17 cellular contexts compared by ENCODE assay signal in genomic region chr20:51423810-51424209, GRCh38.
DNase-seq lines count a peak whose midpoint lies in the region; ATAC-seq and TF ChIP-seq lines count a peak whose summit lies in the region.
"Had no signal": no experiment of that assay in that cellular context is flagged by ENCODE, and none has a peak within 500 bp of the region (broad histone marks: within the 10 kb centered on the region; RNA-seq: fewer than 3 reads in every experiment).

No MANE protein-coding gene starts in this region.

- WGBS in endodermal cell (ENCODE audit: insufficient coverage in 1 of 2, insufficient read length in 1 of 2), 2 experiments, result 38 to 53% methylated on average over 7 of the region's 7 CpGs

- no peaks in the 10 kb centered on the region for H3K36me3 ChIP-seq in RWPE2 (ENCODE audit: low read depth)
- H3K36me3 ChIP-seq in endodermal cell (ENCODE audit: control insufficient read depth, insufficient read depth, low read length), result no peaks in the 10 kb centered on the region
- H3K36me3 ChIP-seq: heart right ventricle, lower lobe of right lung, tibial artery had no signal

- intact Hi-C loops in activated CD4-positive, alpha-beta T cell treated with anti-CD3 and anti-CD28 coated beads for 36 hours (cut with DNase I, micrococcal nuclease), result loop anchor here (1.0 to 5.0 kb wide), 7 partner anchors 19 to 362 kb away; no protein-coding TSS in a partner anchor

- TF ChIP-seq CTCF in RWPE2 (IDR thresholded peaks at IDR 0.05; ENCODE audit: poor library complexity, severe bottlenecking) (no peak), endodermal cell (conservative IDR thresholded peaks at IDR 0.05) (no peak)

- H3K27me3 Mint-ChIP-seq in activated CD4-positive, alpha-beta T cell treated with anti-CD3 and anti-CD28 coated beads for 36 hours, result no peaks in the 10 kb centered on the region
- no peaks in the 10 kb centered on the region for H3K27me3 Mint-ChIP-seq in endodermal cell (ENCODE audit: insufficient read depth)

- peak overlapping the region; percentile 29 for H3K4me3 Mint-ChIP-seq in activated CD4-positive, alpha-beta T cell treated with anti-CD3 and anti-CD28 coated beads for 36 hours
- no peak overlapping the region for H3K4me3 Mint-ChIP-seq in endodermal cell

- no peak overlapping the region for H3K4me3 ChIP-seq in RWPE2 (ENCODE audit: severe bottlenecking)
- no peak overlapping the region for H3K4me3 ChIP-seq in endodermal cell (ENCODE audit: low read length)
- H3K4me3 ChIP-seq in skin epidermis, result no peak overlapping the region
- H3K4me3 ChIP-seq: heart right ventricle, K562, lower lobe of right lung, tibial artery had no signal

- H3K9ac ChIP-seq in endodermal cell (ENCODE audit: extremely low read depth, low read length, poor library complexity, severe bottlenecking), result no peak overlapping the region

- H3K27ac Mint-ChIP-seq in activated CD4-positive, alpha-beta T cell treated with anti-CD3 and anti-CD28 coated beads for 36 hours, result peak overlapping the region; percentile 92
- peak overlapping the region; percentile 24 for H3K27ac Mint-ChIP-seq in endodermal cell

- H3K27ac ChIP-seq in RWPE2 (ENCODE audit: poor library complexity, severe bottlenecking), result no peak overlapping the region
- no peak overlapping the region for H3K27ac ChIP-seq in endodermal cell (ENCODE audit: low read depth, low read length)
- peak overlapping the region in 14 of 21 experiments; percentile 3 to 87 (median 38) for H3K27ac ChIP-seq in skin epidermis
- H3K27ac ChIP-seq: lower lobe of right lung, tibial artery had no signal

- ATAC-seq in activated CD4-positive, alpha-beta T cell treated with anti-CD3 and anti-CD28 coated beads for 36 hours, result no peak
- ATAC-seq in RWPE2 (ENCODE audit: low read depth), result no peak
- ATAC-seq: heart right ventricle, K562, lower lobe of right lung had no signal

- H3K27me3 ChIP-seq in RWPE2 (ENCODE audit: insufficient read depth, poor library complexity, severe bottlenecking) (no peaks in the 10 kb centered on the region), endodermal cell (ENCODE audit: control insufficient read depth, insufficient read depth, low read length, poor library complexity, severe bottlenecking) (no peaks in the 10 kb centered on the region)
- H3K27me3 ChIP-seq: heart right ventricle, tibial artery had no signal

- peaks cover 71% of the 10 kb centered on the region for H3K36me3 Mint-ChIP-seq in activated CD4-positive, alpha-beta T cell treated with anti-CD3 and anti-CD28 coated beads for 36 hours (ENCODE audit: low read depth)
- no peaks in the 10 kb centered on the region for H3K36me3 Mint-ChIP-seq in endodermal cell (ENCODE audit: low read depth)

- H3K4me1 ChIP-seq in RWPE2 (ENCODE audit: insufficient read depth, poor library complexity, severe bottlenecking), result peaks cover 4% of the 10 kb centered on the region
- no peaks in the 10 kb centered on the region for H3K4me1 ChIP-seq in endodermal cell (ENCODE audit: control insufficient read depth, insufficient read depth, low read length)

- DNase-seq in activated CD4-positive, alpha-beta T cell treated with anti-CD3 and anti-CD28 coated beads for 36 hours, result no peak
- DNase-seq in activated CD4-positive, alpha-beta T cell treated with anti-CD3 and anti-CD28 coated beads for 48 hours, result no peak
- DNase-seq in RWPE2 (ENCODE audit: low spot score), result peak; percentile 31
- peak; percentile 77 for DNase-seq in endodermal cell
- DNase-seq in HT-29 (ENCODE audit: low spot score), result no peak
- no peak for DNase-seq in NCI-H187 (lab: John Stamatoyannopoulos, UW)
- DNase-seq in NCI-H146 treated with DMSO at 0.1 percent for 48 hours (lab: John Stamatoyannopoulos, UW; ENCODE audit: unreplicated experiment), result no peak
- DNase-seq: erythroblast; heart right ventricle; lower lobe of right lung; NCI-H1436 treated with DMSO at 0.1 percent for 48 hours; NCI-H524 treated with DMSO at 0.1 percent for 48 hours; SHP77; stimulated activated CD4-positive, alpha-beta T cell treated with anti-CD3 and anti-CD28 coated beads, Interleukin-12 subunit alpha, Interleukin-12 subunit beta, amount 100 ng/mL, for 4 hours; tibial artery had no signal

- CTCF ChIA-PET in activated CD4-positive, alpha-beta T cell treated with anti-CD3 and anti-CD28 coated beads for 36 hours (lab: Charles Lee), result interaction anchor here (0.7 to 1.9 kb wide), 4 partner anchors 19 to 171 kb away, joined by 3 to 6 read pairs (median 4); no protein-coding TSS in a partner anchor

- POLR2A ChIA-PET in activated CD4-positive, alpha-beta T cell treated with anti-CD3 and anti-CD28 coated beads for 36 hours (lab: Charles Lee), result interaction anchor here (0.6 to 1.9 kb wide), 2 partner anchors 19 to 24 kb away, joined by 4 to 11 read pairs; no protein-coding TSS in a partner anchor

- H3K9me3 Mint-ChIP-seq in activated CD4-positive, alpha-beta T cell treated with anti-CD3 and anti-CD28 coated beads for 36 hours (ENCODE audit: low read depth), result no peaks in the 10 kb centered on the region
- H3K9me3 Mint-ChIP-seq in endodermal cell, result no peaks in the 10 kb centered on the region

- H3K9me3 ChIP-seq in RWPE2 (ENCODE audit: severe bottlenecking) (no peaks in the 10 kb centered on the region), endodermal cell (ENCODE audit: control insufficient read depth, low read length) (no peaks in the 10 kb centered on the region)
- H3K9me3 ChIP-seq: heart right ventricle, lower lobe of right lung, tibial artery had no signal

- peaks cover 86% of the 10 kb centered on the region for H3K4me1 Mint-ChIP-seq in activated CD4-positive, alpha-beta T cell treated with anti-CD3 and anti-CD28 coated beads for 36 hours
- peaks cover 20% of the 10 kb centered on the region for H3K4me1 Mint-ChIP-seq in endodermal cell

Comparison
In these comparisons a context has a peak if more than half of its experiments do, and no peak if none do; other contexts are left out.
1. DNase-seq: peak in RWPE2 (single experiment) and endodermal cell (single experiment); none in activated CD4-positive, alpha-beta T cell treated with anti-CD3 and anti-CD28 coated beads for 36 hours (single experiment), activated CD4-positive, alpha-beta T cell treated with anti-CD3 and anti-CD28 coated beads for 48 hours (single experiment), HT-29 (single experiment), NCI-H187 (0 of 2) and NCI-H146 treated with DMSO at 0.1 percent for 48 hours (single experiment).
2. H3K27ac ChIP-seq: peak in skin epidermis (14 of 21); none in RWPE2 (single experiment) and endodermal cell (single experiment).